ENCODE assay signal across 8 cellular contexts in the genomic region with DNA sequence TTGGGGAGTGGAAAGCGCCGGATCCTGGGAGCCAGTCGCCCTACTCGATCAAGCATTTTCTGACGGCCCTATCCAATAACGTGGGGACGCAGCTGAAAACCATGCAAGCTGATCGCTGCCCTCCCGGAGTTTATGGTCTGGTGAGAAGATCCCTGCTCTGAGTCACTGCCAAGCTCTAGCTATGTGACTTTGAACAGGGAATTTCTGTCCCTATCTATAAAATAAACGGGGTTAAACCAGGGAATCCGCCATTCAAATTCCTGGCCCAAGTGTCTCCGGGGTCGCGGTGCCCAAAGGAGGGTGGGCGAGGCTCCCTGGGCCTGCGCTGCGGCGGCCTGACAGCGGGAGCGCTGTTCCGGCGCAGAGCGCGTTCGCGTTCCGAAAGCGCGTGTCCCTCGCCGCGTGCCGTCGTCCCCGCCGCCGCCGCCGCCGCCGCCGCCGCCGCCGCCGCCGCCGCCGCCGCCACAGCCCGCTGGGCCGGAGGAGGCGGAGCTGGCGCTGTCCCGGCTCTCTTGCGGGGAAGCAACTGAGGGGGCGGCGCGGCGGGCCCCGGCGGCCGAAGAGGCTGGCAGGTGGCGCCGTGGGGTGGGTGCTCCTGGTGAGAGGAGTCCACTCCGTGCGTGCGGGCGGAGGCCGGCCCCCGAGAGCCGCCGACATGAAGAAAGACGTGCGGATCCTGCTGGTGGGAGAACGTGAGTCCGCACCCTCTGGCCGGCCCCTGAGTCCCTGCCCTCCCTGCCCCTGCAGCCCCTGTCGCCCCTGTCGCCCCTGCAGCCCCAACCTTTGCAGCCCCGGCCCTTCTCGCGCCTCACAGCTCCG. TPM values are rescaled to one million over a fixed set of nuclear protein-coding genes. Genes with fewer than 3 reads are reported as not detected.
DNase-seq lines count a peak whose midpoint lies in the region; ATAC-seq, FAIRE-seq and TF ChIP-seq lines count a peak whose summit lies in the region.

Gene RHOT1 (plus strand): TSS at position 465 of the 819 bp plus-strand sequence. CDS start 191 bp downstream, at position 656.

- peak; percentile 69 for ATAC-seq in GM21390 (IDR thresholded peaks at IDR 0.05; ENCODE audit: unreplicated experiment)
- peak; percentile 80 to 84 for ATAC-seq in activated T-cell treated with anti-CD3 and anti-CD28 coated beads, Interleukin-2, amount 50 U/mL, for 72 hours (replicated peaks in 1 of 2)
- ATAC-seq in naive thymus-derived CD8-positive, alpha-beta T cell = peak; percentile 82 to 84

- no peaks in the 10 kb centered on the region for H3K9me2 ChIP-seq in PC-9 (ENCODE audit: insufficient read depth)

- peak within 1 kb of the TSS; percentile 91 for H3K4me2 ChIP-seq in PC-9

- intact Hi-C loops in PC-9 (cut with micrococcal nuclease; ENCODE audit: unreplicated experiment) = loop anchor here (2.0 kb wide), 1 partner anchor 135 kb away; the partner anchor contains the start of gene LRRC37B

- H3K4me1 ChIP-seq in PC-9 (replicated peaks; ENCODE audit: insufficient read depth) = peaks cover 10% of the 10 kb centered on the region; the same call in 1 of the 2 replicates

- peaks cover 5 to 6% of the 10 kb centered on the region in 2 donors for H3K36me3 Mint-ChIP-seq in activated T-cell treated with anti-CD3 and anti-CD28 coated beads, Interleukin-2, amount 50 U/mL, for 72 hours (ENCODE audit: insufficient read depth in 2 of 2)
- peaks cover 0 to 6% (median 0%) of the 10 kb centered on the region in 3 donors for H3K36me3 Mint-ChIP-seq in naive thymus-derived CD8-positive, alpha-beta T cell

- no peaks in the 10 kb centered on the region for H3K9me3 Mint-ChIP-seq in activated T-cell treated with anti-CD3 and anti-CD28 coated beads, Interleukin-2, amount 50 U/mL, for 72 hours
- H3K9me3 Mint-ChIP-seq in naive thymus-derived CD8-positive, alpha-beta T cell = no peaks in the 10 kb centered on the region

- H3K27ac Mint-ChIP-seq in activated T-cell treated with anti-CD3 and anti-CD28 coated beads, Interleukin-2, amount 50 U/mL, for 72 hours = peak within 1 kb of the TSS; percentile 96
- H3K27ac Mint-ChIP-seq in naive thymus-derived CD8-positive, alpha-beta T cell = peak within 1 kb of the TSS; percentile 89 to 97 (median 92)

- H2AFZ ChIP-seq in PC-9 = peak within 1 kb of the TSS; percentile 99

- H3F3A ChIP-seq in PC-9 (ENCODE audit: insufficient read depth, low read depth) = peaks cover 37% of the 10 kb centered on the region

- peak; percentile 47 for DNase-seq in D721Med (ENCODE audit: insufficient read length, low spot score)
- peak; percentile 68 for DNase-seq in HuH-7 (ENCODE audit: low spot score)
- DNase-seq in PC-9 = peak; percentile 75 to 84
- DNase-seq in activated T-cell treated with anti-CD3 and anti-CD28 coated beads, Interleukin-2, amount 50 U/mL, for 72 hours = peak; percentile 78 to 79
- DNase-seq in fibroblast of gingiva (ENCODE audit: low read depth) = peak; percentile 79
- DNase-seq in naive thymus-derived CD8-positive, alpha-beta T cell = peak; percentile 48 to 81 (median 75)
- DNase-seq in stimulated activated naive CD4-positive, alpha-beta T cell (lab: John Stamatoyannopoulos, UW) = peak; percentile 49 to 82 (median 68)

- H3K27ac ChIP-seq in PC-9 = peak within 1 kb of the TSS; percentile 78

- TF ChIP-seq CTCF in D721Med (IDR thresholded peaks at IDR 0.05; ENCODE audit: insufficient read depth, missing control alignments) (peak; percentile 68), PC-9 (conservative IDR thresholded peaks at IDR 0.05) (0 out of 2 replicates have a peak, but pooled peaks have one; percentile 35)

- H3K4me3 ChIP-seq in PC-9 = peak within 1 kb of the TSS; percentile 98

- peaks cover 29% of the 10 kb centered on the region for H3K4me1 Mint-ChIP-seq in activated T-cell treated with anti-CD3 and anti-CD28 coated beads, Interleukin-2, amount 50 U/mL, for 72 hours (ENCODE audit: low read depth)
- H3K4me1 Mint-ChIP-seq in naive thymus-derived CD8-positive, alpha-beta T cell = peaks cover 5 to 51% (median 32%) of the 10 kb centered on the region in 4 donors

- H3K27me3 ChIP-seq in PC-9 (ENCODE audit: insufficient read depth, low read depth) = no peaks in the 10 kb centered on the region

- no peaks in the 10 kb centered on the region for H3K27me3 Mint-ChIP-seq in activated T-cell treated with anti-CD3 and anti-CD28 coated beads, Interleukin-2, amount 50 U/mL, for 72 hours (ENCODE audit: low read depth)
- H3K27me3 Mint-ChIP-seq in naive thymus-derived CD8-positive, alpha-beta T cell = no peaks in the 10 kb centered on the region

- no peak for FAIRE-seq in D721Med (lab: Jason Lieb, UNC)

- CTCF ChIA-PET in PC-9 (lab: Charles Lee) = interaction anchor here (0.6 kb wide), 2 partner anchors 241 to 1093 kb away, joined by 5 to 6 read pairs; partner anchors contain the start of gene UTP6

- BruUV-seq in PC-9 (replicated peaks; lab: Mats Ljungman, UMichigan) = no TSS peak

- no peaks in the 10 kb centered on the region for H3K36me3 ChIP-seq in PC-9 (ENCODE audit: low read depth)

- no peaks in the 10 kb centered on the region for H3K9me3 ChIP-seq in PC-9 (ENCODE audit: insufficient read depth, low read depth)

- H3K79me2 ChIP-seq in PC-9 (ENCODE audit: low read depth) = peaks cover 33% of the 10 kb centered on the region

- POLR2A ChIA-PET in PC-9 (lab: Charles Lee; ENCODE audit: unreplicated experiment) = interaction anchor here (0.6 kb wide), 1 partner anchor 79 kb away, joined by 5 read pairs; no protein-coding TSS in a partner anchor
- POLR2A ChIA-PET in naive thymus-derived CD8-positive, alpha-beta T cell (lab: Charles Lee) = interaction anchor here (1.1 to 2.0 kb wide), 4 partner anchors 12 to 134 kb away, joined by 4 to 8 read pairs (median 4); no protein-coding TSS in a partner anchor

- H4K20me1 ChIP-seq in PC-9 (ENCODE audit: insufficient read depth) = no peaks in the 10 kb centered on the region; the same call in 1 of the 2 replicates

- H3K4me3 Mint-ChIP-seq in activated T-cell treated with anti-CD3 and anti-CD28 coated beads, Interleukin-2, amount 50 U/mL, for 72 hours = peak within 1 kb of the TSS; percentile 94 to 100
- peak within 1 kb of the TSS; percentile 94 to 100 (median 96) for H3K4me3 Mint-ChIP-seq in naive thymus-derived CD8-positive, alpha-beta T cell

RNA-seq across cellular contexts. Expression of gene RHOT1, which starts in this region (rescaled TPM):
- total RNA-seq in PC-9 (2021) = 20.4 and 28.3 TPM in 2 replicates
- total RNA-seq in activated T-cell treated with anti-CD3 and anti-CD28 coated beads, Interleukin-2, amount 50 U/mL, for 72 hours = 10 to 100 TPM; 24.2 to 29.9 TPM
- 10 to 100 TPM; 32.2 to 35.6 TPM for total RNA-seq in naive thymus-derived CD8-positive, alpha-beta T cell
- polyA plus RNA-seq in naive thymus-derived CD8-positive, alpha-beta T cell = 10 to 100 TPM; 17.8 to 26.7 (median 24.7) TPM

Comparison
In these comparisons a context has a peak if more than half of its experiments do, and no peak if none do; other contexts are left out.
1. Peak in every context shown above with its lines: DNase-seq, ATAC-seq, H3K4me3 ChIP-seq and H3K27ac ChIP-seq.